ENCODE assay signal across 28 cellular contexts in genomic region chr1:29385966-29386365, GRCh38.
"Had no signal": no experiment of that assay in that cellular context is flagged by ENCODE, and none has a peak within 500 bp of the region (broad histone marks: within the 10 kb centered on the region; RNA-seq: fewer than 3 reads in every experiment).

No MANE protein-coding gene starts in this region.

- H3K4me1 Mint-ChIP-seq: neural crest cell; stimulated activated naive CD8-positive, alpha-beta T cell treated with anti-CD3 and anti-CD28 coated beads, Interleukin-15, amount 100 ng/mL, for 72 hours had no signal

- H3K36me3 Mint-ChIP-seq: natural killer cell treated with Interleukin-12 subunit alpha and Interleukin-12 subunit beta and Interleukin-15 and Interleukin-18, amount 100 ng/mL, for 72 hours had no signal

- H3K4me3 Mint-ChIP-seq: natural killer cell treated with Interleukin-12 subunit alpha and Interleukin-12 subunit beta and Interleukin-15 and Interleukin-18, amount 100 ng/mL, for 72 hours; neural crest cell; stimulated activated naive CD8-positive, alpha-beta T cell treated with anti-CD3 and anti-CD28 coated beads, Interleukin-15, amount 100 ng/mL, for 72 hours had no signal

- H3K27me3 ChIP-seq: right lobe of liver, thyroid gland had no signal

- H3K27ac ChIP-seq: dorsolateral prefrontal cortex, esophagus muscularis mucosa, foreskin keratinocyte, gastroesophageal sphincter, heart right ventricle, lower lobe of right lung, neutrophil, parathyroid adenoma, right lobe of liver, suprapubic skin, thyroid gland, vagina had no signal

- H3K27ac Mint-ChIP-seq: natural killer cell treated with Interleukin-12 subunit alpha and Interleukin-12 subunit beta and Interleukin-15 and Interleukin-18, amount 100 ng/mL, for 72 hours; progenitor cell of endocrine pancreas; stimulated activated naive CD8-positive, alpha-beta T cell treated with anti-CD3 and anti-CD28 coated beads, Interleukin-15, amount 100 ng/mL, for 72 hours had no signal

- FAIRE-seq: colon, endothelial cell of umbilical vein, islet of Langerhans, small intestine had no signal

- DNase-seq: effector CD8-positive, alpha-beta T cell; foreskin keratinocyte; heart right ventricle; hippocampal formation; left ventricle myocardium superior; lower lobe of right lung; right lobe of liver; small intestine; stimulated activated CD4-positive, alpha-beta T cell treated with anti-CD3 and anti-CD28 coated beads, Interleukin-15, amount 100 ng/mL, for 24 hours; stimulated activated CD4-positive, alpha-beta T cell treated with anti-CD3 and anti-CD28 coated beads, Interleukin-2, amount 100 ng/mL, for 48 hours; stimulated activated CD8-positive, alpha-beta memory T cell treated with anti-CD3 and anti-CD28 coated beads, Interleukin-4, amount 100 ng/mL, for 48 hours; stimulated activated naive CD4-positive, alpha-beta T cell; stimulated activated naive CD8-positive, alpha-beta T cell treated with anti-CD3 and anti-CD28 coated beads, Interleukin-15, amount 100 ng/mL, for 72 hours; thyroid gland; trophoblast cell had no signal

- H3K4me3 ChIP-seq: dorsolateral prefrontal cortex, esophagus muscularis mucosa, gastroesophageal sphincter, heart right ventricle, lower lobe of right lung, right lobe of liver, suprapubic skin, thyroid gland, vagina had no signal

- H3K9me3 Mint-ChIP-seq: natural killer cell treated with Interleukin-12 subunit alpha and Interleukin-12 subunit beta and Interleukin-15 and Interleukin-18, amount 100 ng/mL, for 72 hours; neural crest cell; stimulated activated naive CD8-positive, alpha-beta T cell treated with anti-CD3 and anti-CD28 coated beads, Interleukin-15, amount 100 ng/mL, for 72 hours had no signal

- H2AFZ ChIP-seq: parathyroid adenoma had no signal

- ATAC-seq: foreskin keratinocyte; gastroesophageal sphincter; heart right ventricle; left ventricle myocardium superior; lower lobe of right lung; natural killer cell treated with Interleukin-12 subunit alpha and Interleukin-12 subunit beta and Interleukin-15 and Interleukin-18, amount 100 ng/mL, for 72 hours; right lobe of liver; stimulated activated naive CD8-positive, alpha-beta T cell treated with anti-CD3 and anti-CD28 coated beads, Interleukin-15, amount 100 ng/mL, for 72 hours had no signal

- H3K9me3 ChIP-seq: esophagus muscularis mucosa, gastroesophageal sphincter, lower lobe of right lung, neutrophil, right lobe of liver, suprapubic skin, thyroid gland, vagina had no signal

- H3K36me3 ChIP-seq: esophagus muscularis mucosa, gastroesophageal sphincter, heart right ventricle, lower lobe of right lung, neutrophil, right lobe of liver, suprapubic skin, thyroid gland, vagina had no signal

- H3K79me2 ChIP-seq: parathyroid adenoma had no signal

- H3K4me1 ChIP-seq: esophagus muscularis mucosa, foreskin keratinocyte, gastroesophageal sphincter, heart right ventricle, lower lobe of right lung, parathyroid adenoma, right lobe of liver, suprapubic skin, thyroid gland, vagina had no signal

- H3K9ac ChIP-seq: parathyroid adenoma had no signal
